2 cellular contexts compared by ENCODE assay signal in genomic region chr17:6073620-6074019, GRCh38.
TF ChIP-seq lines count a peak whose summit lies in the region.

No MANE protein-coding gene starts in this region.

TF ChIP-seq in PFSK-1, 5 proteins besides CTCF, POLR2A, EP300 and RAD21:
- peak; percentile 51 to 79; a peak in 2 of 4 replicates for TF ChIP-seq REST (IDR thresholded peaks at IDR 0.05; ENCODE audit: insufficient read depth in 1 of 2, low read depth in 2 of 2, low read length in 2 of 2)
- TF ChIP-seq TAF1 (IDR thresholded peaks at IDR 0.05; ENCODE audit: borderline replicate concordance, insufficient read depth, low read length), result no peak

TF ChIP-seq in endothelial cell of umbilical vein, 7 proteins besides CTCF, POLR2A, EP300 and RAD21:
- TF ChIP-seq MYC (IDR thresholded peaks at IDR 0.05; ENCODE audit: low read depth, low read length), result no peak
- no peak for TF ChIP-seq EZH2 (IDR thresholded peaks at IDR 0.05; ENCODE audit: borderline replicate concordance, low read depth, low read length, severe bottlenecking)
- TF ChIP-seq GATA2 (IDR thresholded peaks at IDR 0.05; ENCODE audit: insufficient read depth, insufficient read length, low read depth, low read length), result no peak
- no peak for TF ChIP-seq MAX (IDR thresholded peaks at IDR 0.05; ENCODE audit: insufficient read depth, insufficient read length)
- TF ChIP-seq JUN (IDR thresholded peaks at IDR 0.05; ENCODE audit: borderline replicate concordance, insufficient read depth, insufficient read length, low read depth), result no peak
- TF ChIP-seq POLR2AphosphoS5 (IDR thresholded peaks at IDR 0.05; ENCODE audit: insufficient read depth, low read depth, low read length), result no peak
- no peak for TF ChIP-seq FOS (IDR thresholded peaks at IDR 0.05; ENCODE audit: borderline replicate concordance, insufficient read depth, low read length)
TF ChIP-seq in endothelial cell of umbilical vein: peak in this region for 0.
